Comparison of ENCODE assay signal across 14 cellular contexts in the genomic region with DNA sequence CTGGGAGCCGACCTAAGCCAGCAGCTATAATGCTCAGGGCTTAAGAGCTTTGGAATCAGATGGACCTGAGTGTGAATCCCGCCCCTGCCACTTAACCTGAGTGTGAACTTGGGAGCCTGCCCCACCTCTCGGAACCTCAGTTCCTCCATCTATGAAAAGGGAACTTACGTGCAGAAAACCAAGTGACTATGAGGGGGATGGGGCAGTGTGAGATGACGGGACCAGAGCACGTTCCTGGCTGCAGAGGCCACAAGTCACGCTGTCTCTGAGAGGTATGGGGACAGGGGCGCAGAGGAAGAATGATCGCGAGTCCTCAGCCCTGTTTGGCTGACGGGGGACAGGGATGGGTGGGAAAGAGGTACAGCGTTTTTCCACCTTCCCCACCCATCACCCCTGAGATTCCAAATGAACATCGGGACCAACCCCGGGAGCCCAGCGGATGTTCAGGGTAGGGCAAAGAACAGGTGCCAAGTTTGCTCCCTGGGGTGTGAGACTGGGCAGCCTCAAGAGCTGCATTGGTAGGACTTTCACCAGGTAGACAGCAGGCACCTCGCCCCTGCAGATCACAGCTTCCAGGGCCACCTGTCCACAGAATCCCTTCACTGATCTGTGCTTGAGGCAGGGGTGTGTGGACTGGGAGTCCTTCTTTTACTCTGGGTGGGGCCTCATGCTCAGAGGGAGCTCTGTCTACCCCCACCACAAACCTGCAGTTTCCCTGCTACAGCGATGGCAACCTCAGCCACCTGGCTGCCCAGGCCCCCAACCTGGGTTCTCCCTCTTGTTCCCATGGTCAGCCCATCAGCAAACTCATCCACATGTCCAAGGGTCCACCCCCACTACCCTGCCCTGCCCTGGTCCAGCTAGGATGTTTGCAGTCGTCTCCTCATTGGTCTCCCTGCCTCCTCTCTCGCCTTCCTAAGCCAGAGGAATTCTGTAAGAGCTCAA.
DNase-seq lines count a peak whose midpoint lies in the region; ATAC-seq and TF ChIP-seq lines count a peak whose summit lies in the region.
"Had no signal": no experiment of that assay in that cellular context is flagged by ENCODE, and none has a peak within 500 bp of the region (broad histone marks: within the 10 kb centered on the region; RNA-seq: fewer than 3 reads in every experiment).

No MANE protein-coding gene starts in this region.

- H3K4me1 ChIP-seq in mammary epithelial cell (ENCODE audit: insufficient read depth, low read length) (peaks cover 6% of the 10 kb centered on the region), mesenchymal stem cell (ENCODE audit: control insufficient read depth, insufficient read depth, low read depth, low read length) (peaks cover 8% of the 10 kb centered on the region), upper lobe of left lung (peaks cover 49 to 65% (median 56%) of the 10 kb centered on the region in 4 donors), smooth muscle cell (ENCODE audit: low read depth) (no peaks in the 10 kb centered on the region)

- H3K9ac ChIP-seq in mammary epithelial cell (ENCODE audit: insufficient read depth, low read length) (no peak overlapping the region), mesenchymal stem cell (ENCODE audit: low read length) (no peak overlapping the region), smooth muscle cell (ENCODE audit: low read depth) (no peak overlapping the region)

- no peak overlapping the region for H2BK5ac ChIP-seq in mesenchymal stem cell (ENCODE audit: low read depth, low read length, poor library complexity, severe bottlenecking)

- dilution Hi-C loops in mammary epithelial cell (cut with HindIII; ENCODE audit: low sequenced_read_pairs), result no loop called here

- H3K79me2 ChIP-seq in mammary epithelial cell (ENCODE audit: insufficient read depth, low read length) (no peaks in the 10 kb centered on the region), smooth muscle cell (ENCODE audit: low read depth) (no peaks in the 10 kb centered on the region)

- no peaks in the 10 kb centered on the region for H3F3A ChIP-seq in smooth muscle cell (ENCODE audit: low read depth)

- no TSS peak for BruUV-seq in MCF 10A (replicated peaks; lab: Mats Ljungman, UMichigan)
- no TSS peak for BruUV-seq in mammary epithelial cell (replicated peaks; lab: Mats Ljungman, UMichigan)

- H3K4me1 Mint-ChIP-seq in MCF 10A (ENCODE audit: insufficient read depth, unreplicated experiment), result peaks cover 13% of the 10 kb centered on the region
- H3K4me1 Mint-ChIP-seq in T-helper 17 cell, result peaks cover 4% of the 10 kb centered on the region
- H3K4me1 Mint-ChIP-seq: activated naive CD8-positive, alpha-beta T cell treated with anti-CD3 and anti-CD28 coated beads for 36 hours had no signal

- H4K91ac ChIP-seq in mesenchymal stem cell (ENCODE audit: low read length), result peak overlapping the region; percentile 28

- ATAC-seq in T-helper 17 cell (peak; percentile 32), upper lobe of left lung (ENCODE audit: low FRiP score in 2 of 2) (peak; percentile 7 to 10)

- no peaks in the 10 kb centered on the region for H3K9me3 Mint-ChIP-seq in MCF 10A (ENCODE audit: unreplicated experiment)
- H3K9me3 Mint-ChIP-seq: activated naive CD8-positive, alpha-beta T cell treated with anti-CD3 and anti-CD28 coated beads for 36 hours had no signal

- H3K23ac ChIP-seq in mesenchymal stem cell (ENCODE audit: low read length in 2 of 2), result no peak overlapping the region

- peak in 1 of 4 donors; percentile 30 for TF ChIP-seq EP300 in upper lobe of left lung (IDR thresholded peaks at IDR 0.05)

- H3K9me3 ChIP-seq in mammary epithelial cell (replicated peaks; ENCODE audit: insufficient read depth, low read length), result no peaks in the 10 kb centered on the region
- no peaks in the 10 kb centered on the region for H3K9me3 ChIP-seq in T-helper 17 cell (ENCODE audit: control insufficient read depth, low read length, poor library complexity, severe bottlenecking)
- H3K9me3 ChIP-seq in mesenchymal stem cell (ENCODE audit: control insufficient read depth, low read length), result no peaks in the 10 kb centered on the region
- no peaks in the 10 kb centered on the region for H3K9me3 ChIP-seq in upper lobe of left lung
- H3K9me3 ChIP-seq in smooth muscle cell (replicated peaks; ENCODE audit: low read depth), result no peaks in the 10 kb centered on the region
- H3K9me3 ChIP-seq: esophagus squamous epithelium, Peyer's patch, tibial artery had no signal

- H3K4me3 ChIP-seq in mammary epithelial cell (replicated peaks in 1 of 3; ENCODE audit: insufficient read depth in 1 of 3, low read depth in 2 of 3, low read length in 3 of 3), result no peak overlapping the region
- no peak overlapping the region for H3K4me3 ChIP-seq in mesenchymal stem cell (ENCODE audit: insufficient read depth in 1 of 2, low read depth in 1 of 2, low read length in 2 of 2)
- H3K4me3 ChIP-seq in upper lobe of left lung, result peak overlapping the region in 1 of 4 donors; percentile 19
- H3K4me3 ChIP-seq in smooth muscle cell, result no peak overlapping the region
- H3K4me3 ChIP-seq: esophagus squamous epithelium, Peyer's patch, tibial artery had no signal

- H2BK120ac ChIP-seq in mesenchymal stem cell (ENCODE audit: low read depth, low read length), result no peak overlapping the region

- H3K4me3 Mint-ChIP-seq in MCF 10A (ENCODE audit: unreplicated experiment), result no peak overlapping the region
- H3K4me3 Mint-ChIP-seq in T-helper 17 cell, result no peak overlapping the region
- H3K4me3 Mint-ChIP-seq: activated naive CD8-positive, alpha-beta T cell treated with anti-CD3 and anti-CD28 coated beads for 36 hours had no signal

- intact Hi-C loops in MCF 10A (cut with micrococcal nuclease) (no loop called here), mammary epithelial cell (cut with micrococcal nuclease) (no loop called here)

- H3K36me3 Mint-ChIP-seq in MCF 10A (ENCODE audit: insufficient read depth, unreplicated experiment) (peaks cover 6% of the 10 kb centered on the region), T-helper 17 cell (ENCODE audit: low read depth) (peaks cover 6% of the 10 kb centered on the region)
- H3K36me3 Mint-ChIP-seq: activated naive CD8-positive, alpha-beta T cell treated with anti-CD3 and anti-CD28 coated beads for 36 hours had no signal

- in situ Hi-C loops in mammary epithelial cell (cut with MboI; ENCODE audit: low sequenced_read_pairs in 2 of 2), result no loop called here

- DNase-seq in MCF 10A (ENCODE audit: unreplicated experiment) (no peak), mammary epithelial cell (no peak), T-helper 17 cell (no peak), mesenchymal stem cell (no peak), upper lobe of left lung (peak in 1 of 2 donors; percentile 76), smooth muscle cell (lab: John Stamatoyannopoulos, UW; ENCODE audit: unreplicated experiment) (no peak), NCI-H2107 treated with DMSO at 0.1 percent for 48 hours (lab: John Stamatoyannopoulos, UW; ENCODE audit: unreplicated experiment) (no peak)
- DNase-seq in activated CD4-positive, CD25-positive, alpha-beta regulatory T cell treated with anti-CD3 and anti-CD28 coated beads, Interleukin-2, amount 50 U/mL, for 72 hours, result no peak
- DNase-seq: activated naive CD8-positive, alpha-beta T cell treated with anti-CD3 and anti-CD28 coated beads for 36 hours; cerebellar nuclear complex; DMS 273 treated with DMSO at 0.1 percent for 48 hours; esophagus squamous epithelium; Peyer's patch had no signal

- no peaks in the 10 kb centered on the region for H3K36me3 ChIP-seq in mammary epithelial cell (ENCODE audit: insufficient read depth, low read length)
- H3K36me3 ChIP-seq in mesenchymal stem cell (ENCODE audit: control insufficient read depth in 1 of 2, insufficient read depth in 2 of 2, low read depth in 1 of 2, low read length in 2 of 2), result no peaks in the 10 kb centered on the region
- H3K36me3 ChIP-seq in upper lobe of left lung, result no peaks in the 10 kb centered on the region
- no peaks in the 10 kb centered on the region for H3K36me3 ChIP-seq in smooth muscle cell (ENCODE audit: low read depth)
- H3K36me3 ChIP-seq: esophagus squamous epithelium, Peyer's patch, tibial artery had no signal

- no peak overlapping the region for H3K4me2 ChIP-seq in mammary epithelial cell (ENCODE audit: insufficient read depth, low read depth, low read length)
- H3K4me2 ChIP-seq in mesenchymal stem cell (ENCODE audit: low read length, poor library complexity, severe bottlenecking), result no peak overlapping the region
- no peak overlapping the region for H3K4me2 ChIP-seq in smooth muscle cell

- TF ChIP-seq CTCF in MCF 10A (IDR thresholded peaks at IDR 0.05; ENCODE audit: unreplicated experiment), result no peak
- no peak for TF ChIP-seq CTCF in mammary epithelial cell (conservative IDR thresholded peaks at IDR 0.05 in 1 of 2, IDR thresholded peaks at IDR 0.05 in 1 of 2; ENCODE audit: extremely low read depth in 1 of 2, insufficient read depth in 1 of 2, low read depth in 1 of 2, low read length in 2 of 2)
- TF ChIP-seq CTCF in upper lobe of left lung (IDR thresholded peaks at IDR 0.05), result peak in 1 of 6 experiments; percentile 5
- TF ChIP-seq CTCF in smooth muscle cell (IDR thresholded peaks at IDR 0.05; ENCODE audit: borderline replicate concordance, insufficient read depth, poor library complexity, severe bottlenecking), result no peak

- no peak overlapping the region for H2BK15ac ChIP-seq in mesenchymal stem cell (ENCODE audit: low read depth, poor library complexity, severe bottlenecking)

- H3K27me3 Mint-ChIP-seq in MCF 10A (ENCODE audit: insufficient read depth, unreplicated experiment), result no peaks in the 10 kb centered on the region
- peaks cover 49% of the 10 kb centered on the region for H3K27me3 Mint-ChIP-seq in T-helper 17 cell

- H3K27ac ChIP-seq in mammary epithelial cell (ENCODE audit: insufficient read depth, low read depth, low read length), result no peak overlapping the region
- no peak overlapping the region for H3K27ac ChIP-seq in mesenchymal stem cell (ENCODE audit: low read length, poor library complexity, severe bottlenecking)
- peak overlapping the region; percentile 76 to 89 (median 84) for H3K27ac ChIP-seq in upper lobe of left lung
- no peak overlapping the region for H3K27ac ChIP-seq in smooth muscle cell (ENCODE audit: low read depth)

- no peak overlapping the region for H4K8ac ChIP-seq in mesenchymal stem cell (ENCODE audit: low read length)

- 96% methylated on average over 16 of the region's 19 CpGs for WGBS in mammary epithelial cell (ENCODE audit: low coverage, missing lambda C conversion rate)
- 93% methylated on average over 16 of the region's 19 CpGs for WGBS in mesenchymal stem cell
- 75 to 83% methylated on average over 17 to 19 of the region's 19 CpGs for WGBS in upper lobe of left lung, 2 donors
- 90% methylated on average over 19 of the region's 19 CpGs for WGBS in smooth muscle cell (ENCODE audit: low lambda C conversion rate)

- no peak overlapping the region for H2AK5ac ChIP-seq in mesenchymal stem cell (ENCODE audit: low read length, severe bottlenecking)

- H3K79me1 ChIP-seq in mesenchymal stem cell (replicated peaks; ENCODE audit: low read length, poor library complexity, severe bottlenecking), result no peaks in the 10 kb centered on the region

- no peak overlapping the region for H3K18ac ChIP-seq in mesenchymal stem cell (ENCODE audit: low read depth in 1 of 2, low read length in 2 of 2)

- H3K27me3 ChIP-seq in mammary epithelial cell (ENCODE audit: insufficient read depth, low read length) (no peaks in the 10 kb centered on the region), mesenchymal stem cell (ENCODE audit: control insufficient read depth in 1 of 2, insufficient read depth in 1 of 2, low read length in 2 of 2) (no peaks in the 10 kb centered on the region), upper lobe of left lung (no peaks in the 10 kb centered on the region), smooth muscle cell (ENCODE audit: low read depth) (no peaks in the 10 kb centered on the region)
- H3K27me3 ChIP-seq: esophagus squamous epithelium, Peyer's patch, tibial artery had no signal

- peak in 1 of 4 donors; percentile 77 for TF ChIP-seq POLR2A in upper lobe of left lung (IDR thresholded peaks at IDR 0.05)

- H3K14ac ChIP-seq in mesenchymal stem cell (ENCODE audit: low read length in 2 of 2), result no peak overlapping the region

- H2AFZ ChIP-seq in mammary epithelial cell (ENCODE audit: low read depth, low read length) (no peak overlapping the region), mesenchymal stem cell (ENCODE audit: low read depth, low read length) (no peak overlapping the region), smooth muscle cell (ENCODE audit: low read depth) (no peak overlapping the region)

- H3K27ac Mint-ChIP-seq in MCF 10A (ENCODE audit: low read depth, unreplicated experiment), result peak overlapping the region; percentile 24
- peak overlapping the region; percentile 32 for H3K27ac Mint-ChIP-seq in T-helper 17 cell
- H3K27ac Mint-ChIP-seq: activated naive CD8-positive, alpha-beta T cell treated with anti-CD3 and anti-CD28 coated beads for 36 hours had no signal

- H4K20me1 ChIP-seq in mammary epithelial cell (ENCODE audit: insufficient read depth, low read length) (no peaks in the 10 kb centered on the region), smooth muscle cell (ENCODE audit: low read depth) (no peaks in the 10 kb centered on the region)

- peak overlapping the region in 1 of 2 experiments; percentile 24 for H3K4ac ChIP-seq in mesenchymal stem cell (ENCODE audit: low read depth in 1 of 2, low read length in 2 of 2)

- peak overlapping the region; percentile 28 to 66 for H2BK12ac ChIP-seq in mesenchymal stem cell (ENCODE audit: low read length in 2 of 2)

- CTCF ChIA-PET in MCF 10A (lab: Yijun Ruan, JAX) (interaction anchor here (0.6 to 1.8 kb wide), 3 partner anchors 9 to 204 kb away, joined by 3 to 5 read pairs (median 4); no protein-coding TSS in a partner anchor), mammary epithelial cell (lab: Charles Lee; ENCODE audit: low non-redundant PET) (no interaction called here)

- POLR2A ChIA-PET in MCF 10A (lab: Yijun Ruan, JAX), result interaction anchor here (0.8 to 1.6 kb wide), 3 partner anchors 10 to 232 kb away, joined by 3 to 4 read pairs (median 3); no protein-coding TSS in a partner anchor

Comparison
In these comparisons a context has a peak if more than half of its experiments do, and no peak if none do; other contexts are left out.
1. H3K27ac ChIP-seq: peak in upper lobe of left lung (4 of 4); none in mammary epithelial cell (single experiment), mesenchymal stem cell (single experiment) and smooth muscle cell (single experiment).